8 cellular contexts compared by ENCODE assay signal in genomic region chr2:242085941-242086621, GRCh38.
DNase-seq lines count a peak whose midpoint lies in the region; ATAC-seq and TF ChIP-seq lines count a peak whose summit lies in the region.

No MANE protein-coding gene starts in this region.

- peak; percentile 35 for DNase-seq in activated naive CD4-positive, alpha-beta T cell treated with anti-CD3 and anti-CD28 coated beads for 36 hours
- no peak for DNase-seq in activated naive CD4-positive, alpha-beta T cell (lab: John Stamatoyannopoulos, UW)
- DNase-seq in effector memory CD8-positive, alpha-beta T cell = peak; percentile 10 to 14 (median 10)
- DNase-seq in putamen (ENCODE audit: low spot score) = peak; percentile 26
- no peak for DNase-seq in iPS-NIHi11 (ENCODE audit: low spot score)
- DNase-seq in progenitor cell of endocrine pancreas (ENCODE audit: low spot score, unreplicated experiment) = no peak
- DNase-seq in NCI-H446 treated with DMSO at 0.1 percent for 48 hours (lab: John Stamatoyannopoulos, UW) = no peak

- no peaks in the 10 kb centered on the region for H3K9me3 Mint-ChIP-seq in activated naive CD4-positive, alpha-beta T cell treated with anti-CD3 and anti-CD28 coated beads for 36 hours
- no peaks in the 10 kb centered on the region for H3K9me3 Mint-ChIP-seq in effector memory CD8-positive, alpha-beta T cell
- no peaks in the 10 kb centered on the region for H3K9me3 Mint-ChIP-seq in progenitor cell of endocrine pancreas (ENCODE audit: low read depth)

- ATAC-seq in effector memory CD8-positive, alpha-beta T cell (replicated peaks) = peak; percentile 16

- H3K27me3 Mint-ChIP-seq in activated naive CD4-positive, alpha-beta T cell treated with anti-CD3 and anti-CD28 coated beads for 36 hours (ENCODE audit: low read depth) = peaks cover 5% of the 10 kb centered on the region
- H3K27me3 Mint-ChIP-seq in effector memory CD8-positive, alpha-beta T cell = peaks cover 9% of the 10 kb centered on the region in 2 donors
- H3K27me3 Mint-ChIP-seq in progenitor cell of endocrine pancreas = peaks cover 9% of the 10 kb centered on the region

- H3K79me2 ChIP-seq in OCI-LY1 (ENCODE audit: insufficient read depth, low read length) = 0 out of 2 replicates have a peak, but pooled peaks cover 3% of the 10 kb centered on the region

- H3K9me2 ChIP-seq in OCI-LY1 (ENCODE audit: low read depth, low read length) = no peaks in the 10 kb centered on the region

- no peak overlapping the region for H3K27ac ChIP-seq in OCI-LY1 (ENCODE audit: low read depth, low read length, poor library complexity, severe bottlenecking)

- H2AFZ ChIP-seq in OCI-LY1 (ENCODE audit: low read length) = no peak overlapping the region

- CTCF ChIA-PET in activated naive CD4-positive, alpha-beta T cell treated with anti-CD3 and anti-CD28 coated beads for 36 hours (lab: Charles Lee) = no interaction called here

- H3K9me3 ChIP-seq in OCI-LY1 (ENCODE audit: low read length) = no peaks in the 10 kb centered on the region

- no peaks in the 10 kb centered on the region for H3K36me3 Mint-ChIP-seq in activated naive CD4-positive, alpha-beta T cell treated with anti-CD3 and anti-CD28 coated beads for 36 hours (ENCODE audit: low read depth)
- peaks cover 5% of the 10 kb centered on the region for H3K36me3 Mint-ChIP-seq in effector memory CD8-positive, alpha-beta T cell (ENCODE audit: insufficient read depth)
- no peaks in the 10 kb centered on the region for H3K36me3 Mint-ChIP-seq in progenitor cell of endocrine pancreas (ENCODE audit: insufficient read depth)

- 0 out of 2 replicates have a peak overlapping the region, but pooled peaks have one; percentile 29 for H3K4me2 ChIP-seq in OCI-LY1 (ENCODE audit: low read length)

- no peaks in the 10 kb centered on the region for H3K27me3 ChIP-seq in OCI-LY1 (ENCODE audit: insufficient read depth, low read length)

- no peak for TF ChIP-seq CTCF in OCI-LY1 (IDR thresholded peaks at IDR 0.05; ENCODE audit: low read length)
- no peak for TF ChIP-seq CTCF in progenitor cell of endocrine pancreas (IDR thresholded peaks at IDR 0.05; ENCODE audit: unreplicated experiment)

- H3F3A ChIP-seq in OCI-LY1 (ENCODE audit: insufficient read depth, low read length) = no peaks in the 10 kb centered on the region

- H3K9ac ChIP-seq in OCI-LY1 (ENCODE audit: low read length) = no peak overlapping the region

- peak overlapping the region; percentile 48 for H3K4me3 Mint-ChIP-seq in activated naive CD4-positive, alpha-beta T cell treated with anti-CD3 and anti-CD28 coated beads for 36 hours
- peak overlapping the region; percentile 11 to 69 for H3K4me3 Mint-ChIP-seq in effector memory CD8-positive, alpha-beta T cell
- H3K4me3 Mint-ChIP-seq in progenitor cell of endocrine pancreas (ENCODE audit: low read depth) = no peak overlapping the region

- no peaks in the 10 kb centered on the region for H4K20me1 ChIP-seq in OCI-LY1 (ENCODE audit: insufficient read depth, low read length)

- H3K36me3 ChIP-seq in OCI-LY1 (ENCODE audit: insufficient read depth, low read length) = no peaks in the 10 kb centered on the region

- intact Hi-C loops in activated naive CD4-positive, alpha-beta T cell treated with anti-CD3 and anti-CD28 coated beads for 36 hours (cut with micrococcal nuclease) = loop anchor here (1.0 to 5.0 kb wide), 2 partner anchors 54 to 120 kb away; no protein-coding TSS in a partner anchor

- no peak overlapping the region for H3K4me3 ChIP-seq in OCI-LY1 (ENCODE audit: low read depth, low read length, poor library complexity, severe bottlenecking)

- H3K27ac Mint-ChIP-seq in activated naive CD4-positive, alpha-beta T cell treated with anti-CD3 and anti-CD28 coated beads for 36 hours = no peak overlapping the region
- peak overlapping the region; percentile 4 to 66 for H3K27ac Mint-ChIP-seq in effector memory CD8-positive, alpha-beta T cell
- H3K27ac Mint-ChIP-seq in progenitor cell of endocrine pancreas = no peak overlapping the region

- H3K4me1 ChIP-seq in OCI-LY1 (ENCODE audit: insufficient read depth, low read length, severe bottlenecking) = peaks cover 25% of the 10 kb centered on the region

- peaks cover 27% of the 10 kb centered on the region for H3K4me1 Mint-ChIP-seq in activated naive CD4-positive, alpha-beta T cell treated with anti-CD3 and anti-CD28 coated beads for 36 hours (ENCODE audit: low read depth)
- H3K4me1 Mint-ChIP-seq in effector memory CD8-positive, alpha-beta T cell (ENCODE audit: low read depth in 2 of 2) = peaks cover 23 to 26% of the 10 kb centered on the region in 2 donors
- H3K4me1 Mint-ChIP-seq in progenitor cell of endocrine pancreas (ENCODE audit: low read depth) = peaks cover 10% of the 10 kb centered on the region

Comparison
In these comparisons a context has a peak if more than half of its experiments do, and no peak if none do; other contexts are left out.
1. DNase-seq: peak in activated naive CD4-positive, alpha-beta T cell treated with anti-CD3 and anti-CD28 coated beads for 36 hours (single experiment), effector memory CD8-positive, alpha-beta T cell (3 of 3) and putamen (single experiment); none in activated naive CD4-positive, alpha-beta T cell (0 of 4), iPS-NIHi11 (single experiment), progenitor cell of endocrine pancreas (single experiment) and NCI-H446 treated with DMSO at 0.1 percent for 48 hours (single experiment).
2. H3K27ac Mint-ChIP-seq: peak in effector memory CD8-positive, alpha-beta T cell (2 of 2); none in activated naive CD4-positive, alpha-beta T cell treated with anti-CD3 and anti-CD28 coated beads for 36 hours (single experiment) and progenitor cell of endocrine pancreas (single experiment).